Comparison of ENCODE assay signal across 10 cellular contexts in the genomic region with DNA sequence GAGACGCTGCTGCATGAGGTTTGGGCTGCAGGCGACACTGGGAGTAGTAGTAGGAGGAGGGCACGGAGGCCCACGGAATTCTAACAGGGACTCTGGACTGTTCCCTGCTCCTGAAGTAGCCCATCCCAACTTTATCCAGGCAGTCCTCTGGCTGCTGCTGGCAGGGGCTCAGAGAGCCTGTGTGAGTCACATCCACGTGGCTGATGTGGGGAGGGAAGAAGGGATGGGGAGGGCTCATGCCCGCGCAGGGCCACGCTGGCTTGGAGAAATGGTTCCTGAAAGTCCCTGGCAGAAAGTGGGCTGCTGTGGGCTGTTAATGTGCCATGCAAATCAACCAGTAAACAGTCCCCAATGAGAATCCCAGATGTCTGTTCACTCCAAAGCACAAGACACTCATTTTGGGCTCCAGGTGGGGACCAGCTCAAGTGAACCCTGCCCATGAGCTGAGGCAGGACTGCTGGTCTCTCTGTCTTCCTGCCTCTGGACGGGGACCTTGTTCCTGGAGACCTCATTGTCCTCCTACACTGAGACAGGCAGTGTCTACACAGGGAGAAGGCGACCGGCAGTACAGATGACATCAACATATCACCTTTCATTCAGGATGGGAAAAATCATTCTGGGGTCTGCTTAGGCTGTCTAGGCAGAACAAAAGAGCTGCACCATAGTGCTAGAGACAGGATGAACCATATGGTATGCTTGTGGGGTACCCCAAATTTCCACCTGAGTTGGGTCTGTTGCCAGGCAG. TPM values are rescaled to one million over a fixed set of nuclear protein-coding genes. Genes with fewer than 3 reads are reported as not detected.
DNase-seq lines count a peak whose midpoint lies in the region; ATAC-seq and TF ChIP-seq lines count a peak whose summit lies in the region.
"Had no signal": no experiment of that assay in that cellular context is flagged by ENCODE, and none has a peak within 500 bp of the region (broad histone marks: within the 10 kb centered on the region; RNA-seq: fewer than 3 reads in every experiment).

No MANE protein-coding gene starts in this region.

- H3K27ac ChIP-seq in AG04450 (ENCODE audit: low read depth, low read length) = peak overlapping the region; percentile 31
- H3K27ac ChIP-seq in RWPE1 = peak overlapping the region; percentile 40
- no peak overlapping the region for H3K27ac ChIP-seq in naive thymus-derived CD4-positive, alpha-beta T cell (ENCODE audit: low read depth, low read length)

- H3K27me3 Mint-ChIP-seq in naive thymus-derived CD4-positive, alpha-beta T cell = peaks cover 33 to 61% (median 54%) of the 10 kb centered on the region in 5 donors
- peaks cover 16% of the 10 kb centered on the region for H3K27me3 Mint-ChIP-seq in activated CD8-positive, alpha-beta T cell treated with anti-CD3 and anti-CD28 coated beads for 36 hours

- peaks cover 0 to 5% (median 0%) of the 10 kb centered on the region in 7 donors for H3K4me1 Mint-ChIP-seq in naive thymus-derived CD4-positive, alpha-beta T cell
- H3K4me1 Mint-ChIP-seq in activated CD8-positive, alpha-beta T cell treated with anti-CD3 and anti-CD28 coated beads for 36 hours (ENCODE audit: low read depth) = no peaks in the 10 kb centered on the region
- H3K4me1 Mint-ChIP-seq: CD4-positive, CD25-positive, alpha-beta regulatory T cell had no signal

- H3K36me3 ChIP-seq in naive thymus-derived CD4-positive, alpha-beta T cell (ENCODE audit: control insufficient read depth in 2 of 3, insufficient read depth in 3 of 3, low read length in 3 of 3) = no peaks in the 10 kb centered on the region

- CTCF ChIA-PET in AG04450 (lab: Charles Lee) (interaction anchor here (1.7 kb wide), 1 partner anchor 141 kb away, joined by 7 read pairs; no protein-coding TSS in a partner anchor), RWPE1 (lab: Yijun Ruan, JAX) (no interaction called here)
- CTCF ChIA-PET in naive thymus-derived CD4-positive, alpha-beta T cell (lab: Charles Lee) = no interaction called here
- CTCF ChIA-PET in activated CD8-positive, alpha-beta T cell treated with anti-CD3 and anti-CD28 coated beads for 36 hours (lab: Charles Lee) = interaction anchor here (0.7 to 1.1 kb wide), 2 partner anchors 70 to 141 kb away, joined by 4 to 5 read pairs; no protein-coding TSS in a partner anchor

- intact Hi-C loops in naive thymus-derived CD4-positive, alpha-beta T cell (cut with micrococcal nuclease) = loop anchor here in 1 of 2 donors (10.0 kb wide), 1 partner anchor 64 kb away; no protein-coding TSS in a partner anchor
- intact Hi-C loops in activated CD8-positive, alpha-beta T cell treated with anti-CD3 and anti-CD28 coated beads for 36 hours (cut with micrococcal nuclease) = no loop called here

- H3K9me3 Mint-ChIP-seq in naive thymus-derived CD4-positive, alpha-beta T cell = peaks cover 0 to 22% (median 8%) of the 10 kb centered on the region in 11 donors
- H3K9me3 Mint-ChIP-seq in activated CD8-positive, alpha-beta T cell treated with anti-CD3 and anti-CD28 coated beads for 36 hours = no peaks in the 10 kb centered on the region

- peak; percentile 60 for ATAC-seq in naive thymus-derived CD4-positive, alpha-beta T cell
- no peak for ATAC-seq in GM19455 (IDR thresholded peaks at IDR 0.05; ENCODE audit: unreplicated experiment)
- ATAC-seq in activated CD8-positive, alpha-beta T cell treated with anti-CD3 and anti-CD28 coated beads for 36 hours = no peak
- ATAC-seq: naive thymus-derived CD8-positive, alpha-beta T cell had no signal

- H3K36me3 Mint-ChIP-seq in naive thymus-derived CD4-positive, alpha-beta T cell = peaks cover 0 to 7% (median 4%) of the 10 kb centered on the region in 5 donors
- H3K36me3 Mint-ChIP-seq in activated CD8-positive, alpha-beta T cell treated with anti-CD3 and anti-CD28 coated beads for 36 hours (ENCODE audit: low read depth) = no peaks in the 10 kb centered on the region
- H3K36me3 Mint-ChIP-seq: CD4-positive, CD25-positive, alpha-beta regulatory T cell had no signal

- peaks cover 5% of the 10 kb centered on the region; the same call in 1 of the 2 replicates for H3K9me3 ChIP-seq in AG04450 (ENCODE audit: control insufficient read depth, insufficient read depth, low read length)
- H3K9me3 ChIP-seq in naive thymus-derived CD4-positive, alpha-beta T cell (ENCODE audit: control insufficient read depth in 2 of 3, low read length in 3 of 3) = no peaks in the 10 kb centered on the region

- H3K27me3 ChIP-seq in AG04450 (ENCODE audit: control insufficient read depth, insufficient read depth, low read length) = no peaks in the 10 kb centered on the region
- peaks cover 0 to 3% of the 10 kb centered on the region in 2 donors for H3K27me3 ChIP-seq in naive thymus-derived CD4-positive, alpha-beta T cell (ENCODE audit: control insufficient read depth in 2 of 2, insufficient read depth in 2 of 2, low read length in 2 of 2)

- TF ChIP-seq CTCF in AG04450 (IDR thresholded peaks at IDR 0.05; ENCODE audit: low read depth, low read length) = no peak
- no peak for TF ChIP-seq CTCF in RWPE1 (conservative IDR thresholded peaks at IDR 0.05; ENCODE audit: low read depth)
- no peak for TF ChIP-seq CTCF in activated CD8-positive, alpha-beta T cell treated with anti-CD3 and anti-CD28 coated beads for 36 hours (IDR thresholded peaks at IDR 0.05)

- H3K4me3 Mint-ChIP-seq in naive thymus-derived CD4-positive, alpha-beta T cell = no peak overlapping the region
- no peak overlapping the region for H3K4me3 Mint-ChIP-seq in activated CD8-positive, alpha-beta T cell treated with anti-CD3 and anti-CD28 coated beads for 36 hours
- H3K4me3 Mint-ChIP-seq: CD4-positive, CD25-positive, alpha-beta regulatory T cell; naive thymus-derived CD8-positive, alpha-beta T cell had no signal

- no peak overlapping the region for H3K27ac Mint-ChIP-seq in naive thymus-derived CD4-positive, alpha-beta T cell
- H3K27ac Mint-ChIP-seq in activated CD8-positive, alpha-beta T cell treated with anti-CD3 and anti-CD28 coated beads for 36 hours = no peak overlapping the region
- H3K27ac Mint-ChIP-seq: CD4-positive, CD25-positive, alpha-beta regulatory T cell had no signal

- DNase-seq in AG04450 (ENCODE audit: low read depth, low spot score) = peak; percentile 42
- peak; percentile 80 for DNase-seq in RWPE1 (ENCODE audit: low spot score)
- DNase-seq in fibroblast of the conjunctiva (ENCODE audit: low read depth) = peak; percentile 55
- no peak for DNase-seq in naive thymus-derived CD4-positive, alpha-beta T cell
- DNase-seq in RPMI8226 = no peak
- DNase-seq in activated CD8-positive, alpha-beta T cell treated with anti-CD3 and anti-CD28 coated beads for 36 hours = no peak
- DNase-seq in cerebellar nuclear complex (lab: John Stamatoyannopoulos, UW) = no peak
- DNase-seq: CD4-positive, CD25-positive, alpha-beta regulatory T cell; naive thymus-derived CD8-positive, alpha-beta T cell had no signal

- POLR2A ChIA-PET in AG04450 (lab: Yijun Ruan, JAX) (no interaction called here), RWPE1 (lab: Yijun Ruan, JAX; ENCODE audit: low non-redundant PET) (no interaction called here)
- POLR2A ChIA-PET in naive thymus-derived CD4-positive, alpha-beta T cell (lab: Charles Lee) = no interaction called here
- POLR2A ChIA-PET in activated CD8-positive, alpha-beta T cell treated with anti-CD3 and anti-CD28 coated beads for 36 hours (lab: Charles Lee) = no interaction called here

- H3K4me1 ChIP-seq in naive thymus-derived CD4-positive, alpha-beta T cell (ENCODE audit: control insufficient read depth in 2 of 2, insufficient read depth in 2 of 2, low read length in 2 of 2) = no peaks in the 10 kb centered on the region

- no peak overlapping the region for H3K4me3 ChIP-seq in AG04450 (ENCODE audit: low read depth, low read length)
- no peak overlapping the region for H3K4me3 ChIP-seq in naive thymus-derived CD4-positive, alpha-beta T cell (ENCODE audit: low read length)

RNA-seq across cellular contexts. Expression of a gene that starts 57.7 kb away (rescaled TPM):
- polyA plus RNA-seq in AG04450 (2011; rRNA removed) = 5.4 and 6.6 TPM in 2 replicates
- 1.3 and 2.0 TPM in 2 replicates for polyA minus RNA-seq in AG04450 (2011; rRNA and poly(A)+ RNA removed)
- total RNA-seq in naive thymus-derived CD4-positive, alpha-beta T cell = not detected
- not detected for polyA plus RNA-seq in naive thymus-derived CD4-positive, alpha-beta T cell
- total RNA-seq in activated CD8-positive, alpha-beta T cell treated with anti-CD3 and anti-CD28 coated beads for 36 hours = 1 to 10 TPM; 1.4 to 2.4 TPM
- total RNA-seq: CD4-positive, CD25-positive, alpha-beta regulatory T cell; naive thymus-derived CD8-positive, alpha-beta T cell had no signal
- polyA plus RNA-seq: CD4-positive, CD25-positive, alpha-beta regulatory T cell; naive thymus-derived CD8-positive, alpha-beta T cell had no signal

Comparison
In these comparisons a context has a peak if more than half of its experiments do, and no peak if none do; other contexts are left out.
1. DNase-seq: peak in AG04450 (single experiment), RWPE1 (single experiment) and fibroblast of the conjunctiva (single experiment); none in naive thymus-derived CD4-positive, alpha-beta T cell (0 of 9), RPMI8226 (single experiment), activated CD8-positive, alpha-beta T cell treated with anti-CD3 and anti-CD28 coated beads for 36 hours (single experiment) and cerebellar nuclear complex (0 of 2).
2. CTCF ChIA-PET loops: an anchor here in AG04450 (1.7 kb wide) and activated CD8-positive, alpha-beta T cell treated with anti-CD3 and anti-CD28 coated beads for 36 hours (0.7 to 1.1 kb wide); none called in RWPE1 and naive thymus-derived CD4-positive, alpha-beta T cell.